Comparison of ENCODE assay signal across 18 cellular contexts in the genomic region with DNA sequence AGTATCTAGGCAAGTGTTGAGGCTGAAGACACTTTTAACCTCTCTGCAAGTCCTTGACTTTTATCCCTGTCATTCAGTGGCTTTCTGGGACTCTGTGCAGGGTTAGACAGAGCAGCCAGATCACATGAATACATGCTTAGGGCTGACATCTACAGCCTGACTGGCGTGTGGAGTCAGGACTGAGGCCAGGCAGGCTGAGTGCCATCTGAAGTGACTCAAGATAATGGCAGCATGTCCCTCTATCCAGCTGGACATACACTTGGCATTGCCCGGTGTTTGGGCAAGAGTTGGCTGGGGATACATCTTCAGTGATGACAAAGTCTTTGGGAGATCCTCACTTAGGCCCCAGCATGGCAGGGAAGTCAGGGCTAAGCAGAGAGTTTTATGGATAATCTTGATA. TPM values are rescaled to one million over a fixed set of nuclear protein-coding genes. Genes with fewer than 3 reads are reported as not detected.
"Had no signal": no experiment of that assay in that cellular context is flagged by ENCODE, and none has a peak within 500 bp of the region (broad histone marks: within the 10 kb centered on the region; RNA-seq: fewer than 3 reads in every experiment).

No MANE protein-coding gene starts in this region.

- ATAC-seq: lower lobe of right lung; natural killer cell; stimulated activated naive CD8-positive, alpha-beta T cell treated with anti-CD3 and anti-CD28 coated beads, Interleukin-15, Interleukin-2, amounts not matched to agents 100 U/mL and 50 U/mL, for 24 hours had no signal

- H3K36me3 ChIP-seq: ascending aorta, esophagus squamous epithelium, lower lobe of right lung, right lobe of liver, suprapubic skin had no signal

- H3K36me3 Mint-ChIP-seq: natural killer cell, type B pancreatic cell had no signal

- H3K27me3 ChIP-seq: ascending aorta, right lobe of liver, suprapubic skin had no signal

- H3K27ac Mint-ChIP-seq: activated CD4-positive, alpha-beta memory T cell treated with anti-CD3 and anti-CD28 coated beads, Interleukin-2, amount 10 ng/mL, durations not matched to agents 7 days and 5 days; activated T-helper 1 cell treated with anti-CD3 and anti-CD28 coated beads, Interleukin-12 subunit alpha, Interleukin-12 subunit beta, Interleukin-2, Interleukin-4 antibody, amounts not matched to agents 30 ng/mL and 10 ng/mL and 1 ng/mL, durations not matched to agents 14 hours and 24 hours and 36 hours; natural killer cell; type B pancreatic cell had no signal

- H3K4me1 Mint-ChIP-seq: activated CD4-positive, alpha-beta memory T cell treated with anti-CD3 and anti-CD28 coated beads, Interleukin-2, amount 10 ng/mL, durations not matched to agents 7 days and 5 days; natural killer cell had no signal

- H3K9me3 Mint-ChIP-seq: activated CD4-positive, alpha-beta memory T cell treated with anti-CD3 and anti-CD28 coated beads, Interleukin-2, amount 10 ng/mL, durations not matched to agents 7 days and 5 days; activated T-helper 1 cell treated with anti-CD3 and anti-CD28 coated beads, Interleukin-12 subunit alpha, Interleukin-12 subunit beta, Interleukin-2, Interleukin-4 antibody, amounts not matched to agents 30 ng/mL and 10 ng/mL and 1 ng/mL, durations not matched to agents 14 hours and 24 hours and 36 hours; natural killer cell; type B pancreatic cell had no signal

- H3K4me3 ChIP-seq: ascending aorta, esophagus squamous epithelium, lower lobe of right lung, right lobe of liver, suprapubic skin had no signal

- H3K9me3 ChIP-seq: ascending aorta, esophagus squamous epithelium, lower lobe of right lung, right lobe of liver, suprapubic skin had no signal

- H3K4me1 ChIP-seq: ascending aorta, esophagus squamous epithelium, lower lobe of right lung, right lobe of liver, suprapubic skin had no signal

- H3K27ac ChIP-seq: ascending aorta, lower lobe of right lung, right lobe of liver, suprapubic skin had no signal

- H3K4me3 Mint-ChIP-seq: activated CD4-positive, alpha-beta memory T cell treated with anti-CD3 and anti-CD28 coated beads, Interleukin-2, amount 10 ng/mL, durations not matched to agents 7 days and 5 days; activated T-helper 1 cell treated with anti-CD3 and anti-CD28 coated beads, Interleukin-12 subunit alpha, Interleukin-12 subunit beta, Interleukin-2, Interleukin-4 antibody, amounts not matched to agents 30 ng/mL and 10 ng/mL and 1 ng/mL, durations not matched to agents 14 hours and 24 hours and 36 hours; natural killer cell; type B pancreatic cell had no signal

- DNase-seq: activated CD4-positive, alpha-beta memory T cell treated with anti-CD3 and anti-CD28 coated beads, Interleukin-2, amount 10 ng/mL, durations not matched to agents 7 days and 5 days; activated CD4-positive, alpha-beta T cell treated with anti-CD3 and anti-CD28 coated beads for 1 hour; activated naive CD4-positive, alpha-beta T cell; esophagus squamous epithelium; foreskin melanocyte; lower lobe of right lung; midbrain; natural killer cell; right lobe of liver; stimulated activated CD4-positive, alpha-beta T cell treated with anti-CD3 and anti-CD28 coated beads, Interleukin-2, amount 100 ng/mL, for 48 hours; stimulated activated naive CD8-positive, alpha-beta T cell treated with anti-CD3 and anti-CD28 coated beads, Interleukin-15, Interleukin-2, amounts not matched to agents 100 U/mL and 50 U/mL, for 24 hours; SW 1271 had no signal

RNA-seq across cellular contexts. Expression of a gene that starts 22.4 kb away (rescaled TPM):
- total RNA-seq: activated T-helper 1 cell treated with anti-CD3 and anti-CD28 coated beads, Interleukin-12 subunit alpha, Interleukin-12 subunit beta, Interleukin-2, Interleukin-4 antibody, amounts not matched to agents 30 ng/mL and 10 ng/mL and 1 ng/mL, durations not matched to agents 14 hours and 24 hours and 36 hours had no signal

RNA-seq across cellular contexts. Expression of a gene that starts 22.5 kb away (rescaled TPM):
- total RNA-seq: activated CD4-positive, alpha-beta memory T cell treated with anti-CD3 and anti-CD28 coated beads, Interleukin-2, amount 10 ng/mL, durations not matched to agents 7 days and 5 days; activated T-helper 1 cell treated with anti-CD3 and anti-CD28 coated beads, Interleukin-12 subunit alpha, Interleukin-12 subunit beta, Interleukin-2, Interleukin-4 antibody, amounts not matched to agents 30 ng/mL and 10 ng/mL and 1 ng/mL, durations not matched to agents 14 hours and 24 hours and 36 hours; kidney epithelial cell; lower lobe of right lung; natural killer cell; posterior vena cava; suprapubic skin had no signal

RNA-seq across cellular contexts. Expression of a gene that starts 38.1 kb away (rescaled TPM):
- total RNA-seq: activated CD4-positive, alpha-beta memory T cell treated with anti-CD3 and anti-CD28 coated beads, Interleukin-2, amount 10 ng/mL, durations not matched to agents 7 days and 5 days; activated T-helper 1 cell treated with anti-CD3 and anti-CD28 coated beads, Interleukin-12 subunit alpha, Interleukin-12 subunit beta, Interleukin-2, Interleukin-4 antibody, amounts not matched to agents 30 ng/mL and 10 ng/mL and 1 ng/mL, durations not matched to agents 14 hours and 24 hours and 36 hours; kidney epithelial cell; right lobe of liver had no signal
